Comparison of ENCODE assay signal across 19 cellular contexts in the genomic region with DNA sequence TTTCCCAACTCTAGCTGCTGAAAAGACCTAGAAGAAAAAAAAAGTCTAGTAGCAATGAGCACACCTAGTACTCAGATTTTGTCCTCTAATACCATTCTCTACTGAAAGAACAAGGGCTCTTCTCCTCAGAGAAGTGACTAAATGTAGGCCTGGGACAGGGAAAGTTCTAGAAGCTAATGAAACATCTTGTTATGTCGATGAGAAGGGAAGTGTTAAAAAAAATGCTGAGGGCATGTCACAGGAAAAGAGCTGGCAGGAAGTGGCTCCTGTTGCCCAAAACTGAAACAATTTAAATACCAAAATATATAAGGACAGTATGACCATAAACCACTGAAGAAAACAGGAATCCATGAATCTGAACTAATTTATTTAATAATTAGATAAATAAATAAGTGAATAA.
DNase-seq lines count a peak whose midpoint lies in the region; ATAC-seq, FAIRE-seq and TF ChIP-seq lines count a peak whose summit lies in the region.
"Had no signal": no experiment of that assay in that cellular context is flagged by ENCODE, and none has a peak within 500 bp of the region (broad histone marks: within the 10 kb centered on the region; RNA-seq: fewer than 3 reads in every experiment).

No MANE protein-coding gene starts in this region.

- CTCF ChIA-PET in activated CD8-positive, alpha-beta memory T cell treated with anti-CD3 and anti-CD28 coated beads, Interleukin-2, amount 10 ng/mL, durations not matched to agents 7 days and 5 days (lab: Charles Lee): interaction anchor here (0.9 to 1.8 kb wide), 5 partner anchors 125 to 582 kb away, joined by 3 to 5 read pairs (median 3); no protein-coding TSS in a partner anchor
- CTCF ChIA-PET in activated CD8-positive, alpha-beta T cell treated with anti-CD3 and anti-CD28 coated beads for 36 hours (lab: Charles Lee): interaction anchor here (1.0 to 1.6 kb wide), 4 partner anchors 24 to 727 kb away, joined by 3 to 5 read pairs (median 3); no protein-coding TSS in a partner anchor

- no peak for DNase-seq in activated CD8-positive, alpha-beta memory T cell treated with anti-CD3 and anti-CD28 coated beads, Interleukin-2, amount 10 ng/mL, durations not matched to agents 7 days and 5 days
- DNase-seq in activated CD8-positive, alpha-beta memory T cell treated with anti-CD3 and anti-CD28 coated beads, Interleukin-2, amount 50 U/mL, for 4 hours: no peak
- DNase-seq in M059J (ENCODE audit: low read depth): peak; percentile 38
- DNase-seq in activated CD8-positive, alpha-beta T cell treated with anti-CD3 and anti-CD28 coated beads for 36 hours: no peak
- peak; percentile 14 for DNase-seq in small intestine
- no peak for DNase-seq in NCI-H2029 treated with DMSO at 0.1 percent for 48 hours (lab: John Stamatoyannopoulos, UW)
- DNase-seq: effector CD8-positive, alpha-beta T cell; GM23248; nephron progenitor cell; OCI-M1; retina; SK-N-SH had no signal

- no peaks in the 10 kb centered on the region for H3K27me3 Mint-ChIP-seq in activated CD8-positive, alpha-beta memory T cell treated with anti-CD3 and anti-CD28 coated beads, Interleukin-2, amount 10 ng/mL, durations not matched to agents 7 days and 5 days
- no peaks in the 10 kb centered on the region for H3K27me3 Mint-ChIP-seq in activated CD8-positive, alpha-beta T cell treated with anti-CD3 and anti-CD28 coated beads for 36 hours

- H3K9me3 ChIP-seq in small intestine (ENCODE audit: control insufficient read depth, low read depth): no peaks in the 10 kb centered on the region
- H3K9me3 ChIP-seq: SK-N-SH, tibial nerve had no signal

- no peaks in the 10 kb centered on the region for H3K27me3 ChIP-seq in small intestine (ENCODE audit: control insufficient read depth in 2 of 2, insufficient read depth in 2 of 2, low read length in 2 of 2)
- H3K27me3 ChIP-seq: cardiac muscle cell, tibial nerve had no signal

- H3K4me1 ChIP-seq in small intestine (ENCODE audit: control insufficient read depth in 2 of 2, insufficient read depth in 1 of 2, low read depth in 1 of 2, low read length in 1 of 2): peaks cover 0 to 2% of the 10 kb centered on the region in 2 donors

- H3K27ac Mint-ChIP-seq in activated CD8-positive, alpha-beta memory T cell treated with anti-CD3 and anti-CD28 coated beads, Interleukin-2, amount 10 ng/mL, durations not matched to agents 7 days and 5 days: peak overlapping the region; percentile 8
- H3K27ac Mint-ChIP-seq in activated CD8-positive, alpha-beta T cell treated with anti-CD3 and anti-CD28 coated beads for 36 hours: peak overlapping the region; percentile 43
- H3K27ac Mint-ChIP-seq: activated naive CD4-positive, alpha-beta T cell treated with anti-CD3 and anti-CD28 coated beads, Interleukin-2, amount 50 U/mL, for 72 hours; nephron progenitor cell had no signal

- peaks cover 15% of the 10 kb centered on the region for H3K4me1 Mint-ChIP-seq in activated CD8-positive, alpha-beta memory T cell treated with anti-CD3 and anti-CD28 coated beads, Interleukin-2, amount 10 ng/mL, durations not matched to agents 7 days and 5 days
- peaks cover 14% of the 10 kb centered on the region for H3K4me1 Mint-ChIP-seq in activated CD8-positive, alpha-beta T cell treated with anti-CD3 and anti-CD28 coated beads for 36 hours (ENCODE audit: low read depth)

- H3K36me3 Mint-ChIP-seq in activated CD8-positive, alpha-beta memory T cell treated with anti-CD3 and anti-CD28 coated beads, Interleukin-2, amount 10 ng/mL, durations not matched to agents 7 days and 5 days: no peaks in the 10 kb centered on the region
- no peaks in the 10 kb centered on the region for H3K36me3 Mint-ChIP-seq in activated CD8-positive, alpha-beta T cell treated with anti-CD3 and anti-CD28 coated beads for 36 hours (ENCODE audit: low read depth)

- no peak for TF ChIP-seq CTCF in activated CD8-positive, alpha-beta T cell treated with anti-CD3 and anti-CD28 coated beads for 36 hours (IDR thresholded peaks at IDR 0.05)

- WGBS in small intestine, 3 donors: 31 to 45% (median 42%) methylated on average over 1 of the region's 1 CpG

- intact Hi-C loops in activated CD8-positive, alpha-beta T cell treated with anti-CD3 and anti-CD28 coated beads for 36 hours (cut with micrococcal nuclease): no loop called here

- POLR2A ChIA-PET in activated CD8-positive, alpha-beta T cell treated with anti-CD3 and anti-CD28 coated beads for 36 hours (lab: Charles Lee): no interaction called here

- no peaks in the 10 kb centered on the region for H3K36me3 ChIP-seq in small intestine (ENCODE audit: control insufficient read depth in 2 of 2, insufficient read depth in 2 of 2, low read length in 2 of 2)
- H3K36me3 ChIP-seq: cardiac muscle cell, tibial nerve had no signal

- ATAC-seq in activated CD8-positive, alpha-beta memory T cell treated with anti-CD3 and anti-CD28 coated beads, Interleukin-2, amount 10 ng/mL, durations not matched to agents 7 days and 5 days: peak; percentile 56
- ATAC-seq in activated CD8-positive, alpha-beta T cell treated with anti-CD3 and anti-CD28 coated beads for 36 hours: no peak
- ATAC-seq in GM19455 (IDR thresholded peaks at IDR 0.05; ENCODE audit: unreplicated experiment) (no peak), SK-N-SH treated with all-trans-retinoic acid at 6 μM for 48 hours (no peak)
- ATAC-seq: activated naive CD4-positive, alpha-beta T cell treated with anti-CD3 and anti-CD28 coated beads, Interleukin-2, amount 50 U/mL, for 72 hours had no signal

- FAIRE-seq in small intestine (lab: Jason Lieb, UNC): no peak
- FAIRE-seq: D721Med had no signal

- no peak overlapping the region for H3K27ac ChIP-seq in small intestine (ENCODE audit: low read depth in 1 of 2, low read length in 1 of 2)
- H3K27ac ChIP-seq: cardiac muscle cell, GM23248, tibial nerve, VCaP had no signal

- no peak overlapping the region for H3K4me3 Mint-ChIP-seq in activated CD8-positive, alpha-beta memory T cell treated with anti-CD3 and anti-CD28 coated beads, Interleukin-2, amount 10 ng/mL, durations not matched to agents 7 days and 5 days
- H3K4me3 Mint-ChIP-seq in activated CD8-positive, alpha-beta T cell treated with anti-CD3 and anti-CD28 coated beads for 36 hours: no peak overlapping the region
- H3K4me3 Mint-ChIP-seq: nephron progenitor cell had no signal

- no peaks in the 10 kb centered on the region for H3K9me3 Mint-ChIP-seq in activated CD8-positive, alpha-beta memory T cell treated with anti-CD3 and anti-CD28 coated beads, Interleukin-2, amount 10 ng/mL, durations not matched to agents 7 days and 5 days (ENCODE audit: low read depth)
- no peaks in the 10 kb centered on the region for H3K9me3 Mint-ChIP-seq in activated CD8-positive, alpha-beta T cell treated with anti-CD3 and anti-CD28 coated beads for 36 hours

- no peak overlapping the region for H3K4me3 ChIP-seq in small intestine (ENCODE audit: low read depth in 1 of 2, low read length in 2 of 2)
- H3K4me3 ChIP-seq: cardiac muscle cell, GM23248, tibial nerve had no signal

TF ChIP-seq in SK-N-SH treated with all-trans-retinoic acid at 6 μM for 48 hours, 23 proteins besides CTCF, POLR2A, EP300 and RAD21:
- TF ChIP-seq PPARA (CRISPR knock-in tag; IDR thresholded peaks at IDR 0.05; ENCODE audit: borderline replicate concordance): no peak
- no peak for TF ChIP-seq ZNF70 (CRISPR knock-in tag; IDR thresholded peaks at IDR 0.05)
- TF ChIP-seq GLIS3 (CRISPR knock-in tag; IDR thresholded peaks at IDR 0.05): no peak

Comparison
In these comparisons a context has a peak if more than half of its experiments do, and no peak if none do; other contexts are left out.
1. DNase-seq: peak in M059J (single experiment) and small intestine (single experiment); none in activated CD8-positive, alpha-beta memory T cell treated with anti-CD3 and anti-CD28 coated beads, Interleukin-2, amount 10 ng/mL, durations not matched to agents 7 days and 5 days (single experiment), activated CD8-positive, alpha-beta memory T cell treated with anti-CD3 and anti-CD28 coated beads, Interleukin-2, amount 50 U/mL, for 4 hours (single experiment), activated CD8-positive, alpha-beta T cell treated with anti-CD3 and anti-CD28 coated beads for 36 hours (single experiment) and NCI-H2029 treated with DMSO at 0.1 percent for 48 hours (single experiment).